Comparison of ENCODE assay signal across 24 cellular contexts in the genomic region with DNA sequence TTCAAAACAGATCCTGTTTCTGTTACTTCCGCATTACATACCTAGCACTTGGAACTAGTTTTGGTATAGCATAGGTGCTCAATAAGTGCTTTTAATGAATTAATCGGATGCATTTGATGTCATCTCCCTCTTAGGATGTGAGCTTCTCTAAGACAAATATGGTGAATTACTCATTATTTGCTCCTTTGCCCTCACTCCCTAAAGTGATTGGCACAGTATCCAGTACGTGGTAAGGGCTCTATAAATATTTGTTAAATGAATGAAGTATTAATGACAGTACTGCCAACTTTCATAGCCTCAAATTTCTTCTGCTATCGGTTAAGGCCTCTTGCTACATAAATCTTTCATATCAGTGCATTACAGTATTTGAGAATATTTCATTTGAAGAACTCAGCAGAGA.
"Had no signal": no experiment of that assay in that cellular context is flagged by ENCODE, and none has a peak within 500 bp of the region (broad histone marks: within the 10 kb centered on the region; RNA-seq: fewer than 3 reads in every experiment).

No MANE protein-coding gene starts in this region.

- DNase-seq: effector CD4-positive, alpha-beta T cell; endodermal cell; erythroblast; foreskin keratinocyte; immature natural killer cell; kidney; left cardiac atrium; left ventricle myocardium superior; mammary epithelial cell; mucosa of descending colon; naive thymus-derived CD8-positive, alpha-beta T cell; nucleus accumbens; pancreas; right cardiac atrium; stimulated activated CD4-positive, alpha-beta T cell treated with anti-CD3 and anti-CD28 coated beads, Interleukin-2, amount 100 ng/mL, for 48 hours; stimulated activated CD8-positive, alpha-beta memory T cell treated with anti-CD3 and anti-CD28 coated beads, Interleukin-4, amount 100 ng/mL, for 48 hours; stimulated activated naive CD8-positive, alpha-beta T cell treated with anti-CD3 and anti-CD28 coated beads, Interleukin-15, Interleukin-2, amounts not matched to agents 100 U/mL and 50 U/mL, for 24 hours; thyroid gland had no signal

- H3K9me3 Mint-ChIP-seq: endodermal cell; immature natural killer cell; naive thymus-derived CD8-positive, alpha-beta T cell; stimulated activated effector memory CD8-positive, alpha-beta T cell treated with anti-CD3 and anti-CD28 coated beads, Interleukin-12 subunit alpha, Interleukin-12 subunit beta, amount 100 ng/mL, for 72 hours had no signal

- H3K4me3 ChIP-seq: coronary artery, mucosa of descending colon, pancreas, smooth muscle cell, suprapubic skin, thyroid gland had no signal

- ATAC-seq: foreskin keratinocyte; left cardiac atrium; left ventricle myocardium superior; mucosa of descending colon; naive thymus-derived CD8-positive, alpha-beta T cell; right cardiac atrium; stimulated activated effector memory CD8-positive, alpha-beta T cell treated with anti-CD3 and anti-CD28 coated beads, Interleukin-12 subunit alpha, Interleukin-12 subunit beta, amount 100 ng/mL, for 72 hours; stimulated activated naive CD8-positive, alpha-beta T cell treated with anti-CD3 and anti-CD28 coated beads, Interleukin-15, Interleukin-2, amounts not matched to agents 100 U/mL and 50 U/mL, for 24 hours had no signal

- H3K27me3 ChIP-seq: foreskin keratinocyte, pancreas, suprapubic skin, thyroid gland had no signal

- H3K9me3 ChIP-seq: mucosa of descending colon, pancreas, suprapubic skin, thyroid gland had no signal

- H3K27ac Mint-ChIP-seq: endodermal cell; immature natural killer cell; naive thymus-derived CD8-positive, alpha-beta T cell; stimulated activated effector memory CD8-positive, alpha-beta T cell treated with anti-CD3 and anti-CD28 coated beads, Interleukin-12 subunit alpha, Interleukin-12 subunit beta, amount 100 ng/mL, for 72 hours had no signal

- H3K4me1 ChIP-seq: foreskin keratinocyte, pancreas, suprapubic skin, thyroid gland had no signal

- H3K4me3 Mint-ChIP-seq: endodermal cell; immature natural killer cell; naive thymus-derived CD8-positive, alpha-beta T cell; stimulated activated effector memory CD8-positive, alpha-beta T cell treated with anti-CD3 and anti-CD28 coated beads, Interleukin-12 subunit alpha, Interleukin-12 subunit beta, amount 100 ng/mL, for 72 hours had no signal

- H3K27ac ChIP-seq: coronary artery, foreskin keratinocyte, pancreas, suprapubic skin, thyroid gland had no signal

- H3K36me3 ChIP-seq: pancreas, suprapubic skin, thyroid gland had no signal

- H3K4me1 Mint-ChIP-seq: immature natural killer cell; naive thymus-derived CD8-positive, alpha-beta T cell; stimulated activated effector memory CD8-positive, alpha-beta T cell treated with anti-CD3 and anti-CD28 coated beads, Interleukin-12 subunit alpha, Interleukin-12 subunit beta, amount 100 ng/mL, for 72 hours had no signal

- FAIRE-seq: endothelial cell of umbilical vein, kidney, pancreas had no signal

- H3K36me3 Mint-ChIP-seq: immature natural killer cell; naive thymus-derived CD8-positive, alpha-beta T cell; stimulated activated effector memory CD8-positive, alpha-beta T cell treated with anti-CD3 and anti-CD28 coated beads, Interleukin-12 subunit alpha, Interleukin-12 subunit beta, amount 100 ng/mL, for 72 hours had no signal

- H3K4me2 ChIP-seq: smooth muscle cell had no signal

- H3K27me3 Mint-ChIP-seq: progenitor cell of endocrine pancreas had no signal
